Comparison of ENCODE assay signal across 8 cellular contexts in the genomic region with DNA sequence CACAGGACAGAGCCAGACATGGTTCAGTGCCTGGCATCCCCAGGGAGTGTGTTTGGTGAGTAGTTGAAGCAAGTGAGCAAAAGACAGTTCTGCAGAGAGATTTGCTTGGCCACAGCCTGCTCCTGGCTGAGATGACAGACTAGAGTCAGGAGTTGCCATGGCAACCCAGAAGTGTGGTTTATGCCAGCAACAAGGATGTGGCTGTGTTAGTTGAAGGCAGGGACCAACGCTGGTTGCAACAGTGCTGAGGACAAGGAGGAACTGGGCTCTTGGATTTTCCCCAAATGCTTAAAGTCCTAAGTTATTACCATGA. TPM values are rescaled to one million over a fixed set of nuclear protein-coding genes. Genes with fewer than 3 reads are reported as not detected.
DNase-seq lines count a peak whose midpoint lies in the region; ATAC-seq and TF ChIP-seq lines count a peak whose summit lies in the region.

No MANE protein-coding gene starts in this region.

- DNase-seq in AG20443 (ENCODE audit: low spot score) (peak; percentile 83), HL-60 (ENCODE audit: low read depth in 1 of 2, low spot score in 1 of 2) (peak; percentile 81 to 88), heart right ventricle (peak; percentile 25 to 53), skeletal muscle cell (ENCODE audit: low read depth) (peak; percentile 77), NCI-H1694 treated with DMSO at 0.1 percent for 48 hours (lab: John Stamatoyannopoulos, UW) (no peak)
- peak; percentile 33 for DNase-seq in activated naive CD8-positive, alpha-beta T cell treated with anti-CD3 and anti-CD28 coated beads for 36 hours

- no peaks in the 10 kb centered on the region for H3K36me3 Mint-ChIP-seq in activated naive CD8-positive, alpha-beta T cell treated with anti-CD3 and anti-CD28 coated beads for 36 hours

- H3K4me3 ChIP-seq in HL-60 (replicated peaks; ENCODE audit: insufficient read depth, low read length) (no peak overlapping the region), heart right ventricle (no peak overlapping the region), skeletal muscle cell (ENCODE audit: low read depth, low read length) (no peak overlapping the region)

- TF ChIP-seq CTCF in HL-60 (IDR thresholded peaks at IDR 0.05; ENCODE audit: insufficient read depth, low read length) (no peak), heart right ventricle (IDR thresholded peaks at IDR 0.05) (no peak)

- intact Hi-C loops in heart right ventricle (cut with DNase I) = loop anchor here in 1 of 10 donors (10.0 kb wide), 1 partner anchor 123 kb away; no protein-coding TSS in a partner anchor

- no peak overlapping the region for H3K27ac Mint-ChIP-seq in activated naive CD8-positive, alpha-beta T cell treated with anti-CD3 and anti-CD28 coated beads for 36 hours

- H3K27ac ChIP-seq in HL-60 (replicated peaks) (no peak overlapping the region), heart right ventricle (peak overlapping the region in 3 of 10 donors; percentile 21 to 42 (median 31))

- peaks cover 1% of the 10 kb centered on the region for H3K9me3 Mint-ChIP-seq in activated naive CD8-positive, alpha-beta T cell treated with anti-CD3 and anti-CD28 coated beads for 36 hours

- ATAC-seq in heart right ventricle = peak in 7 of 8 donors; percentile 17 to 62 (median 45)
- no peak for ATAC-seq in GM18909 (IDR thresholded peaks at IDR 0.05; ENCODE audit: poor library complexity, unreplicated experiment)
- no peak for ATAC-seq in GM18517 (IDR thresholded peaks at IDR 0.05; ENCODE audit: unreplicated experiment)

- no peaks in the 10 kb centered on the region for H3K9me3 ChIP-seq in heart right ventricle

- H3K27me3 Mint-ChIP-seq in activated naive CD8-positive, alpha-beta T cell treated with anti-CD3 and anti-CD28 coated beads for 36 hours = peaks cover 84% of the 10 kb centered on the region

- no peaks in the 10 kb centered on the region for H3K36me3 ChIP-seq in heart right ventricle

- H3K4me3 Mint-ChIP-seq in activated naive CD8-positive, alpha-beta T cell treated with anti-CD3 and anti-CD28 coated beads for 36 hours = no peak overlapping the region

- H3K27me3 ChIP-seq in HL-60 (ENCODE audit: insufficient read depth, poor library complexity, severe bottlenecking) (peaks cover 16% of the 10 kb centered on the region), heart right ventricle (peaks cover 5 to 54% (median 36%) of the 10 kb centered on the region in 7 donors)

- peaks cover 8% of the 10 kb centered on the region for H3K4me1 Mint-ChIP-seq in activated naive CD8-positive, alpha-beta T cell treated with anti-CD3 and anti-CD28 coated beads for 36 hours

- peaks cover 6 to 30% (median 14%) of the 10 kb centered on the region in 9 donors for H3K4me1 ChIP-seq in heart right ventricle

- WGBS in heart right ventricle, 2 donors = 21 to 31% methylated on average over 1 of the region's 1 CpG

RNA-seq across cellular contexts. Expression of a gene that starts 2.7 kb away (rescaled TPM):
- not detected for total RNA-seq in activated naive CD8-positive, alpha-beta T cell treated with anti-CD3 and anti-CD28 coated beads for 36 hours
- total RNA-seq in heart right ventricle = not detected
- under 1 TPM in 1 of 2 donors, not detected in 1; 0.09 TPM for polyA plus RNA-seq in heart right ventricle

Comparison
In these comparisons a context has a peak if more than half of its experiments do, and no peak if none do; other contexts are left out.
1. ATAC-seq: peak in heart right ventricle (7 of 8); none in GM18909 (single experiment) and GM18517 (single experiment).